10 cellular contexts compared by ENCODE assay signal in the genomic region with DNA sequence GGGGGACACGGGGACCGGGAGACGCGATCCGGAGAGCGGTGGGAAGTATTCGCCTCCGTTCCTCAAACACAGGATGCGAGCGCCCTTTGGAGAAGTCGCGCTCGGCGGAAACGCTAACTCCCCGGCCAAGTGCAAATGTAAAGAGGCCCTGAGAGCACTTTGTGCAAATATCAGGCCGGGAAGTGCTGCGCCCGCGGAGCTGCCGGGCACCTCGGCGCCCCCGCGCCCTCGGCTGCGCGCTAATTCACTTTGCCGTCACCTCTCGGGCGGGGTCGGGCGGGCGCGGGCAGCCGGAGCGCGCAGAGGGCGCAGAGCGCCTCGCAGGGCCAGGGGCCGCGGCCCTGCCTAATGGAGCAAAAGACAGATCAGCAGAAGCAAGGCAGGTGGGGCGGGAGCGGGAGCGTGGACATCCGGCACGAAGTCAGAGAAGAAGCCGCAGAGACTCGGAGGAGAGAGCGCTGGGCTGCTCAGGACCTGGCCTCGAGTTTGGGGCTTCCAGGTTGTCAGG.
DNase-seq lines count a peak whose midpoint lies in the region; ATAC-seq and TF ChIP-seq lines count a peak whose summit lies in the region.
"Had no signal": no experiment of that assay in that cellular context is flagged by ENCODE, and none has a peak within 500 bp of the region (broad histone marks: within the 10 kb centered on the region; RNA-seq: fewer than 3 reads in every experiment).

No MANE protein-coding gene starts in this region.

- peaks cover 4% of the 10 kb centered on the region for H3K9me3 Mint-ChIP-seq in activated B cell treated with CpG ODN at 0.5 μM for 24 hours
- H3K9me3 Mint-ChIP-seq: CD8-positive, alpha-beta memory T cell; dendritic cell treated with granulocyte-macrophage colony-stimulating factor and Interleukin-4, amounts not matched to agents 40 ng/mL and 50 ng/mL, for 4 days had no signal

- H3K9me3 ChIP-seq in cardiac muscle cell (ENCODE audit: low read depth) (no peaks in the 10 kb centered on the region), thymus (ENCODE audit: control insufficient read depth) (no peaks in the 10 kb centered on the region), psoas muscle (no peaks in the 10 kb centered on the region)

- H3K36me3 ChIP-seq in cardiac muscle cell (no peaks in the 10 kb centered on the region), thymus (ENCODE audit: control insufficient read depth, insufficient read depth) (no peaks in the 10 kb centered on the region), psoas muscle (ENCODE audit: insufficient read depth in 1 of 2, low read depth in 1 of 2) (no peaks in the 10 kb centered on the region)

- CTCF ChIA-PET in activated B cell treated with CpG ODN at 0.5 μM for 24 hours (lab: Charles Lee), result no interaction called here

- H3K4me3 ChIP-seq in cardiac muscle cell, result peak overlapping the region; percentile 18
- H3K4me3 ChIP-seq in thymus (ENCODE audit: low read length), result peak overlapping the region; percentile 6
- H3K4me3 ChIP-seq in psoas muscle, result no peak overlapping the region

- POLR2A ChIA-PET in activated B cell treated with CpG ODN at 0.5 μM for 24 hours (lab: Charles Lee), result interaction anchor here (0.6 to 1.0 kb wide), 2 partner anchors 20 to 517 kb away, joined by 3 to 7 read pairs; no protein-coding TSS in a partner anchor

- peaks cover 6% of the 10 kb centered on the region for H3K4me1 Mint-ChIP-seq in activated B cell treated with CpG ODN at 0.5 μM for 24 hours

- H3K4me3 Mint-ChIP-seq in activated B cell treated with CpG ODN at 0.5 μM for 24 hours, result peak overlapping the region; percentile 49
- H3K4me3 Mint-ChIP-seq: dendritic cell treated with granulocyte-macrophage colony-stimulating factor and Interleukin-4, amounts not matched to agents 40 ng/mL and 50 ng/mL, for 4 days had no signal

- H3K27me3 Mint-ChIP-seq in activated B cell treated with CpG ODN at 0.5 μM for 24 hours, result peaks cover 40% of the 10 kb centered on the region

- peak in 1 of 2 donors; percentile 48 for DNase-seq in cardiac muscle cell (ENCODE audit: low read depth in 1 of 2, low spot score in 1 of 2)
- no peak for DNase-seq in cardiac septum (ENCODE audit: low spot score)
- no peak for DNase-seq in activated B cell treated with CpG ODN at 0.5 μM for 24 hours
- DNase-seq in islet precursor cell, result peak; percentile 59
- no peak for DNase-seq in psoas muscle
- DNase-seq in NCI-H226, result no peak
- no peak for DNase-seq in activated CD4-positive, CD25-positive, alpha-beta regulatory T cell treated with anti-CD3 and anti-CD28 coated beads, Interleukin-2, amount 50 U/mL, for 72 hours
- DNase-seq: CD8-positive, alpha-beta memory T cell had no signal

- whole genome bisulfite sequencing in thymus, result 3% methylated on average over 52 of the region's 52 CpGs
- 4 to 8% (median 6%) methylated on average over 30 to 52 of the region's 52 CpGs for WGBS in psoas muscle, 3 donors

- ATAC-seq in activated B cell treated with CpG ODN at 0.5 μM for 24 hours (ENCODE audit: low read depth), result no peak
- no peak for ATAC-seq in psoas muscle

- H3K4me1 ChIP-seq in cardiac muscle cell (ENCODE audit: low read depth) (no peaks in the 10 kb centered on the region), thymus (ENCODE audit: control insufficient read depth, insufficient read depth, low read length) (no peaks in the 10 kb centered on the region), psoas muscle (no peaks in the 10 kb centered on the region)

- intact Hi-C loops in cardiac septum (cut with DNase I) (no loop called here), activated B cell treated with CpG ODN at 0.5 μM for 24 hours (cut with micrococcal nuclease) (no loop called here), psoas muscle (cut with DNase I) (no loop called here)

- H3K27ac ChIP-seq in cardiac muscle cell (no peak overlapping the region), thymus (ENCODE audit: low read depth) (no peak overlapping the region), psoas muscle (no peak overlapping the region)

- H3K36me3 Mint-ChIP-seq in activated B cell treated with CpG ODN at 0.5 μM for 24 hours (ENCODE audit: low read depth), result no peaks in the 10 kb centered on the region
- H3K36me3 Mint-ChIP-seq: CD8-positive, alpha-beta memory T cell had no signal

- no peak overlapping the region for H3K27ac Mint-ChIP-seq in activated B cell treated with CpG ODN at 0.5 μM for 24 hours
- H3K27ac Mint-ChIP-seq: dendritic cell treated with granulocyte-macrophage colony-stimulating factor and Interleukin-4, amounts not matched to agents 40 ng/mL and 50 ng/mL, for 4 days had no signal

- H3K27me3 ChIP-seq in cardiac muscle cell (peaks cover 76% of the 10 kb centered on the region), thymus (ENCODE audit: control insufficient read depth, insufficient read depth) (peaks cover 15% of the 10 kb centered on the region), psoas muscle (ENCODE audit: insufficient read depth in 3 of 3, low read length in 2 of 3) (peaks cover 0 to 45% (median 12%) of the 10 kb centered on the region in 3 donors)

- TF ChIP-seq CTCF in cardiac muscle cell (IDR thresholded peaks at IDR 0.05; ENCODE audit: low read depth, low read length) (no peak), activated B cell treated with CpG ODN at 0.5 μM for 24 hours (IDR thresholded peaks at IDR 0.05) (no peak), psoas muscle (IDR thresholded peaks at IDR 0.05) (no peak)
